ENCODE assay signal across 8 cellular contexts in genomic region chr1:28914228-28915035, GRCh38. TPM values are rescaled to one million over a fixed set of nuclear protein-coding genes. Genes with fewer than 3 reads are reported as not detected.
DNase-seq lines count a peak whose midpoint lies in the region; ATAC-seq lines count a peak whose summit lies in the region.

Gene EPB41 (plus strand): TSS chr1:28914569. CDS start chr1:28987438, 72,869 bp downstream.

- DNase-seq in D341Med (ENCODE audit: low spot score) = peak; percentile 98
- DNase-seq in Jurkat, Clone E6-1 (ENCODE audit: low read depth, low spot score) = peak; percentile 97
- peak; percentile 36 for DNase-seq in OCI-M2 (lab: John Stamatoyannopoulos, UW; ENCODE audit: unreplicated experiment)
- peak; percentile 88 for DNase-seq in activated T-cell treated with anti-CD3 and anti-CD28 coated beads for 48 hours (ENCODE audit: low read depth)
- DNase-seq in stimulated activated CD8-positive, alpha-beta memory T cell treated with anti-CD3 and anti-CD28 coated beads, Interleukin-4, amount 100 ng/mL, for 4 hours (ENCODE audit: low read depth in 2 of 2, low spot score in 1 of 2) = peak; percentile 77 to 79

- no peaks in the 10 kb centered on the region for H3K36me3 ChIP-seq in mucosa of stomach (ENCODE audit: control insufficient read depth, insufficient read depth, low read length)

- H3K27me3 ChIP-seq in mucosa of stomach (ENCODE audit: control insufficient read depth, insufficient read depth, low read length) = no peaks in the 10 kb centered on the region

- ATAC-seq in GM21576 (IDR thresholded peaks at IDR 0.05; ENCODE audit: unreplicated experiment) (peak; percentile 81), esophagus mucosa (peak; percentile 90)

- peak within 1 kb of the TSS; percentile 28 for H3K9ac ChIP-seq in mucosa of stomach (ENCODE audit: low read length)

- H3K9me3 ChIP-seq in mucosa of stomach (ENCODE audit: control insufficient read depth, low read length) = no peaks in the 10 kb centered on the region

- peak within 1 kb of the TSS; percentile 79 for H3K4me3 ChIP-seq in Jurkat, Clone E6-1 (ENCODE audit: low read length)
- H3K4me3 ChIP-seq in mucosa of stomach (ENCODE audit: low read length) = peak within 1 kb of the TSS; percentile 34

- peaks cover 8% of the 10 kb centered on the region for H3K4me1 ChIP-seq in mucosa of stomach (ENCODE audit: control insufficient read depth, insufficient read depth, low read length)

RNA-seq across cellular contexts. Expression of gene EPB41, which starts in this region (rescaled TPM):
- polyA plus RNA-seq in Jurkat, Clone E6-1 (2012; ENCODE audit: insufficient read depth, insufficient read length) = 26.5 TPM
- total RNA-seq in esophagus mucosa = 33.0 TPM

Comparison
In these comparisons a context has a peak if more than half of its experiments do, and no peak if none do; other contexts are left out.
1. Peak in every context shown above with its lines: DNase-seq, ATAC-seq and H3K4me3 ChIP-seq.
2. DNase-seq: peak in every context shown above with its lines; median percentile 98 in D341Med; 97 in Jurkat, Clone E6-1; 88 in activated T-cell treated with anti-CD3 and anti-CD28 coated beads for 48 hours; 78 in stimulated activated CD8-positive, alpha-beta memory T cell treated with anti-CD3 and anti-CD28 coated beads, Interleukin-4, amount 100 ng/mL, for 4 hours; 36 in OCI-M2.